Comparison of ENCODE assay signal across 9 cellular contexts in genomic region chr2:126655066-126655465, GRCh38. TPM values are rescaled to one million over a fixed set of nuclear protein-coding genes. Genes with fewer than 3 reads are reported as not detected.
DNase-seq lines count a peak whose midpoint lies in the region; ATAC-seq and TF ChIP-seq lines count a peak whose summit lies in the region.
"Had no signal": no experiment of that assay in that cellular context is flagged by ENCODE, and none has a peak within 500 bp of the region (broad histone marks: within the 10 kb centered on the region; RNA-seq: fewer than 3 reads in every experiment).

No MANE protein-coding gene starts in this region.

- H3K27me3 ChIP-seq in neuronal stem cell (ENCODE audit: control insufficient read depth in 3 of 3, insufficient read depth in 3 of 3, low read depth in 1 of 3, low read length in 3 of 3): peaks cover 0 to 1% (median 0%) of the 10 kb centered on the region in 3 experiments

- no peak for TF ChIP-seq POLR2A in NB4 (IDR thresholded peaks at IDR 0.05; ENCODE audit: extremely low read depth, insufficient read length)

- H3K4me1 ChIP-seq in neuronal stem cell (ENCODE audit: control insufficient read depth in 2 of 2, insufficient read depth in 1 of 2, low read depth in 1 of 2, low read length in 2 of 2): peaks cover 23% of the 10 kb centered on the region in 2 donors

- H3K27ac ChIP-seq in neuronal stem cell (replicated peaks; ENCODE audit: low read length): no peak overlapping the region

- TF ChIP-seq CTCF in CD14-positive monocyte (IDR thresholded peaks at IDR 0.05) (no peak), NB4 (IDR thresholded peaks at IDR 0.05; ENCODE audit: low read depth, low read length) (no peak)

- H3K23ac ChIP-seq in neuronal stem cell (ENCODE audit: low read depth, low read length, poor library complexity): no peak overlapping the region

- no peak overlapping the region for H3K18ac ChIP-seq in neuronal stem cell (ENCODE audit: low read length)

- H3K9ac ChIP-seq in neuronal stem cell (ENCODE audit: low read depth, low read length, poor library complexity): no peak overlapping the region

- no peak overlapping the region for H3K4me3 ChIP-seq in NB4 (ENCODE audit: low read depth, low read length)
- peak overlapping the region in 1 of 2 donors; percentile 86 for H3K4me3 ChIP-seq in neuronal stem cell (ENCODE audit: low read length in 2 of 2)

- no peak overlapping the region for H4K91ac ChIP-seq in neuronal stem cell (ENCODE audit: low read depth, low read length, poor library complexity)

- H3K4me3 Mint-ChIP-seq in CD14-positive monocyte: peak overlapping the region; percentile 97 to 100
- H3K4me3 Mint-ChIP-seq in effector memory CD8-positive, alpha-beta T cell: peak overlapping the region; percentile 94 to 98

- no peak overlapping the region for H4K8ac ChIP-seq in neuronal stem cell (ENCODE audit: low read depth, low read length)

- WGBS in neuronal stem cell (ENCODE audit: extremely low coverage in 2 of 2, insufficient read length in 2 of 2, insufficient replicate concordance in 1 of 2), 2 donors: no CpG with 5 or more reads among the region's 6 CpGs

- H2BK12ac ChIP-seq in neuronal stem cell (ENCODE audit: low read length): no peak overlapping the region

- H3K4me1 Mint-ChIP-seq in CD14-positive monocyte: peaks cover 52% of the 10 kb centered on the region
- peaks cover 35 to 40% of the 10 kb centered on the region in 2 donors for H3K4me1 Mint-ChIP-seq in effector memory CD8-positive, alpha-beta T cell (ENCODE audit: low read depth in 2 of 2)

- H2BK120ac ChIP-seq in neuronal stem cell (ENCODE audit: low read depth, low read length): no peak overlapping the region

- H2BK15ac ChIP-seq in neuronal stem cell (ENCODE audit: low read length): no peak overlapping the region

- no peak for ATAC-seq in effector memory CD8-positive, alpha-beta T cell (replicated peaks)
- no peak for ATAC-seq in HG03139 (IDR thresholded peaks at IDR 0.05; ENCODE audit: unreplicated experiment)
- ATAC-seq in HG03571 (IDR thresholded peaks at IDR 0.05; ENCODE audit: unreplicated experiment): no peak

- H2BK5ac ChIP-seq in neuronal stem cell (ENCODE audit: low read length): no peak overlapping the region

- no peak overlapping the region for H3K14ac ChIP-seq in neuronal stem cell (ENCODE audit: low read length)

- intact Hi-C loops in CD14-positive monocyte (cut with micrococcal nuclease): loop anchor here in 1 of 2 donors (10.0 kb wide), 1 partner anchor 410 kb away; no protein-coding TSS in a partner anchor

- peaks cover 0 to 9% of the 10 kb centered on the region in 2 donors for H3K36me3 ChIP-seq in neuronal stem cell (replicated peaks in 1 of 2; ENCODE audit: control insufficient read depth in 2 of 2, insufficient read depth in 2 of 2, low read length in 2 of 2)

- no peak overlapping the region for H3K4me2 ChIP-seq in neuronal stem cell (ENCODE audit: insufficient read depth, low read length, poor library complexity, severe bottlenecking)

- DNase-seq in CD14-positive monocyte (ENCODE audit: low spot score): no peak
- DNase-seq in NB4 (ENCODE audit: low read depth): peak; percentile 45
- DNase-seq in effector memory CD8-positive, alpha-beta T cell: no peak
- DNase-seq in neuronal stem cell (ENCODE audit: low spot score): no peak
- DNase-seq in amniotic stem cell (lab: John Stamatoyannopoulos, UW): no peak
- DNase-seq in stimulated activated CD4-positive, alpha-beta T cell treated with anti-CD3 and anti-CD28 coated beads, Interleukin-4, amount 100 ng/mL, for 4 hours: no peak
- DNase-seq: NCI-H1417 treated with DMSO at 0.1 percent for 48 hours had no signal

- H3K9me3 ChIP-seq in neuronal stem cell (replicated peaks in 1 of 2; ENCODE audit: control insufficient read depth in 2 of 2, insufficient read depth in 1 of 2, low read depth in 1 of 2, low read length in 2 of 2): no peaks in the 10 kb centered on the region

- peaks cover 3% of the 10 kb centered on the region for H3K79me1 ChIP-seq in neuronal stem cell (ENCODE audit: low read depth, low read length)

- peaks cover 1 to 2% (median 2%) of the 10 kb centered on the region in 3 donors for H3K27me3 Mint-ChIP-seq in CD14-positive monocyte (ENCODE audit: low read depth in 3 of 3)
- no peaks in the 10 kb centered on the region for H3K27me3 Mint-ChIP-seq in effector memory CD8-positive, alpha-beta T cell

- peaks cover 2 to 11% (median 6%) of the 10 kb centered on the region in 7 donors for H3K9me3 Mint-ChIP-seq in CD14-positive monocyte
- H3K9me3 Mint-ChIP-seq in effector memory CD8-positive, alpha-beta T cell: peaks cover 0 to 2% of the 10 kb centered on the region in 2 donors

- H3K4ac ChIP-seq in neuronal stem cell (ENCODE audit: low read length): no peak overlapping the region

- peaks cover 4% of the 10 kb centered on the region in 2 donors for H3K36me3 Mint-ChIP-seq in CD14-positive monocyte
- peaks cover 32% of the 10 kb centered on the region for H3K36me3 Mint-ChIP-seq in effector memory CD8-positive, alpha-beta T cell (ENCODE audit: insufficient read depth)

- no peak overlapping the region for H2AK5ac ChIP-seq in neuronal stem cell (ENCODE audit: low read depth, low read length)

- peak overlapping the region; percentile 82 for H2AFZ ChIP-seq in neuronal stem cell (ENCODE audit: low read length)

- peak overlapping the region; percentile 94 to 99 (median 96) for H3K27ac Mint-ChIP-seq in CD14-positive monocyte
- H3K27ac Mint-ChIP-seq in effector memory CD8-positive, alpha-beta T cell: peak overlapping the region; percentile 95 to 97

RNA-seq across cellular contexts. Expression of gene GYPC, which starts 0.9 kb away (rescaled TPM):
- polyA plus RNA-seq in CD14-positive monocyte: 10 to 100 TPM; 20.0 to 21.7 TPM
- polyA plus RNA-seq in neuronal stem cell (2013, experiment 1 of 2): 24.1 TPM
- polyA plus RNA-seq in neuronal stem cell (2013, experiment 2 of 2): 24.1 TPM
